In the genomic region with DNA sequence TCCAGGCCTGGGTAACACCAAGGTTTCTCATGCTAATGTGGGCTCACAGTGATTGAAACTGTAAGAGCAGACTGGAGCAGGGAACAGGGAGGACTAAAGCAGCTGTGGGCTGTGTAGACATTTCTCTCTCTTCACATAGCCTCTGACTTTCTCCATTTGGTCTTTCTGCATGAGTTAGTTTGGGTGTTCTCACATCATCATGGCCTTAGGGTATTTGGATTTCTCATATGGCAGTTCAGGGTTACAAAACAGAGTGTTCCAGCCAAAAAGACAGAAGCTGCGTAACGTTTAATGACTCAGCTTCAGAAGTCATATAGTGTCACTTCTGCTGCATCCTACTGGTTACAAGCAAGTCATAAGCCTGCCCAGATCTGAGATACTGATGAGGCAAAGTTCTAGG, we compare ENCODE assay signal across 13 cellular contexts. TPM values are rescaled to one million over a fixed set of nuclear protein-coding genes. Genes with fewer than 3 reads are reported as not detected.
DNase-seq lines count a peak whose midpoint lies in the region; ATAC-seq and TF ChIP-seq lines count a peak whose summit lies in the region.
"Had no signal": no experiment of that assay in that cellular context is flagged by ENCODE, and none has a peak within 500 bp of the region (broad histone marks: within the 10 kb centered on the region; RNA-seq: fewer than 3 reads in every experiment).

No MANE protein-coding gene starts in this region.

- peak; percentile 48 for ATAC-seq in Right ventricle myocardium inferior
- ATAC-seq in HG02623 (IDR thresholded peaks at IDR 0.05; ENCODE audit: unreplicated experiment): no peak

- H3K27ac ChIP-seq in right atrium auricular region: no peak overlapping the region
- H3K27ac ChIP-seq in vagina: peak overlapping the region; percentile 36
- H3K27ac ChIP-seq: left ventricle myocardium inferior had no signal

- no peak for TF ChIP-seq POLR2A in vagina (IDR thresholded peaks at IDR 0.05)

- H3K36me3 ChIP-seq in right atrium auricular region: no peaks in the 10 kb centered on the region
- H3K36me3 ChIP-seq in vagina: no peaks in the 10 kb centered on the region
- H3K36me3 ChIP-seq: left ventricle myocardium inferior had no signal

- no peaks in the 10 kb centered on the region for H3K4me1 ChIP-seq in right atrium auricular region
- H3K4me1 ChIP-seq in vagina: peaks cover 17% of the 10 kb centered on the region

- H3K27me3 Mint-ChIP-seq in T-helper 2 cell treated with Interferon-gamma antibody and Interleukin-4, amounts not matched to agents 5 μg/mL and 100 μg/mL, for 36 hours (ENCODE audit: low read depth): peaks cover 10% of the 10 kb centered on the region

- no peaks in the 10 kb centered on the region for H3K4me1 Mint-ChIP-seq in T-helper 2 cell treated with Interferon-gamma antibody and Interleukin-4, amounts not matched to agents 5 μg/mL and 100 μg/mL, for 36 hours (ENCODE audit: low read depth)

- no peaks in the 10 kb centered on the region for H3K9me3 Mint-ChIP-seq in T-helper 2 cell treated with Interferon-gamma antibody and Interleukin-4, amounts not matched to agents 5 μg/mL and 100 μg/mL, for 36 hours

- H3K27ac Mint-ChIP-seq in T-helper 2 cell treated with Interferon-gamma antibody and Interleukin-4, amounts not matched to agents 5 μg/mL and 100 μg/mL, for 36 hours: no peak overlapping the region

- H3K4me3 Mint-ChIP-seq in T-helper 2 cell treated with Interferon-gamma antibody and Interleukin-4, amounts not matched to agents 5 μg/mL and 100 μg/mL, for 36 hours: no peak overlapping the region

- H3K4me3 ChIP-seq in right atrium auricular region (no peak overlapping the region), foreskin fibroblast (ENCODE audit: low read depth in 1 of 2, low read length in 2 of 2) (no peak overlapping the region), vagina (no peak overlapping the region)
- H3K4me3 ChIP-seq: left ventricle myocardium inferior had no signal

- H3K9me3 ChIP-seq in right atrium auricular region: no peaks in the 10 kb centered on the region
- no peaks in the 10 kb centered on the region for H3K9me3 ChIP-seq in vagina
- H3K9me3 ChIP-seq: left ventricle myocardium inferior had no signal

- H3K36me3 Mint-ChIP-seq in T-helper 2 cell treated with Interferon-gamma antibody and Interleukin-4, amounts not matched to agents 5 μg/mL and 100 μg/mL, for 36 hours (ENCODE audit: low read depth): no peaks in the 10 kb centered on the region

- DNase-seq in Right ventricle myocardium inferior (ENCODE audit: missing footprints) (no peak), right atrium auricular region (ENCODE audit: low spot score) (no peak), T1000 (lab: John Stamatoyannopoulos, UW) (peak; percentile 29), foreskin fibroblast (peak; percentile 93 to 97), vagina (ENCODE audit: extremely low spot score in 2 of 2) (no peak), medulla oblongata (ENCODE audit: extremely low spot score) (no peak)
- DNase-seq in T-helper 2 cell treated with Interferon-gamma antibody and Interleukin-4, amounts not matched to agents 5 μg/mL and 100 μg/mL, for 36 hours (ENCODE audit: low spot score): no peak
- DNase-seq: anterior cingulate cortex; left ventricle myocardium inferior; NCI-H2171; retina; stimulated activated CD8-positive, alpha-beta memory T cell treated with anti-CD3 and anti-CD28 coated beads, Interleukin-4, amount 100 ng/mL, for 48 hours had no signal

- intact Hi-C loops in Right ventricle myocardium inferior (cut with DNase I): no loop called here
- intact Hi-C loops in vagina (cut with DNase I): no loop called here

- H3K27me3 ChIP-seq in right atrium auricular region (no peaks in the 10 kb centered on the region), vagina (no peaks in the 10 kb centered on the region)

- TF ChIP-seq CTCF in right atrium auricular region (IDR thresholded peaks at IDR 0.05) (no peak), foreskin fibroblast (IDR thresholded peaks at IDR 0.05; ENCODE audit: low read depth, low read length) (no peak), vagina (IDR thresholded peaks at IDR 0.05) (no peak)

RNA-seq across cellular contexts. Expression of a gene that starts 52.0 kb away (rescaled TPM):
- total RNA-seq in Right ventricle myocardium inferior: 33.1 TPM
- 10 to 100 TPM; 19.7 to 23.7 TPM for total RNA-seq in right atrium auricular region
- total RNA-seq in vagina: 66.5 TPM

Comparison
In these comparisons a context has a peak if more than half of its experiments do, and no peak if none do; other contexts are left out.
1. DNase-seq: peak in T1000 (single experiment) and foreskin fibroblast (2 of 2); none in Right ventricle myocardium inferior (single experiment), right atrium auricular region (single experiment), vagina (0 of 2), T-helper 2 cell treated with Interferon-gamma antibody and Interleukin-4, amounts not matched to agents 5 μg/mL and 100 μg/mL, for 36 hours (single experiment) and medulla oblongata (single experiment).